Comparison of ENCODE assay signal across 8 cellular contexts in genomic region chr6:127516676-127517273, GRCh38. TPM values are rescaled to one million over a fixed set of nuclear protein-coding genes. Genes with fewer than 3 reads are reported as not detected.
DNase-seq lines count a peak whose midpoint lies in the region; ATAC-seq and TF ChIP-seq lines count a peak whose summit lies in the region.

No MANE protein-coding gene starts in this region.

- no peaks in the 10 kb centered on the region for H3K36me3 ChIP-seq in lower lobe of right lung

- H3K4me3 ChIP-seq in dorsolateral prefrontal cortex = peak overlapping the region; percentile 66 to 93 (median 85)
- H3K4me3 ChIP-seq in lower lobe of right lung = peak overlapping the region; percentile 76

- TF ChIP-seq CTCF in AG09319 (IDR thresholded peaks at IDR 0.05; ENCODE audit: low read depth, low read length) (peak; percentile 53), WTC11 (IDR thresholded peaks at IDR 0.05) (peak; percentile 77), dorsolateral prefrontal cortex (IDR thresholded peaks at IDR 0.05 in 54 of 56, conservative IDR thresholded peaks at IDR 0.05 in 2 of 56; ENCODE audit: low read depth in 1 of 56, partially characterized antibody in 56 of 56) (peak; percentile 54 to 89 (median 71)), lower lobe of right lung (IDR thresholded peaks at IDR 0.05) (peak; percentile 75)

- H3K27ac ChIP-seq in dorsolateral prefrontal cortex (peak overlapping the region; percentile 51 to 97 (median 91)), lower lobe of right lung (no peak overlapping the region)

- DNase-seq in AG09319 (ENCODE audit: extremely low read depth, low read depth) (no peak), NCI-H1930 (lab: John Stamatoyannopoulos, UW) (peak; percentile 58 to 60), WTC11 (ENCODE audit: low spot score) (peak; percentile 69), dorsolateral prefrontal cortex (peak; percentile 40 to 82 (median 66)), lower lobe of right lung (no peak)

- POLR2A ChIA-PET in WTC11 (lab: Charles Lee) = interaction anchor here (1.0 to 3.1 kb wide), 6 partner anchors 11 to 250 kb away, joined by 4 to 24 read pairs (median 8); partner anchors contain the start of gene RNF146

- H3K4me1 ChIP-seq in lower lobe of right lung = peaks cover 3% of the 10 kb centered on the region

- peaks cover 26% of the 10 kb centered on the region for H3K27me3 Mint-ChIP-seq in WTC11 (ENCODE audit: low read depth)
- H3K27me3 Mint-ChIP-seq in stimulated activated memory B cell treated with anti-CD40 and anti-IgM and Interleukin-4, amounts not matched to agents 10 μg/mL and 1 μg/mL and 100 μg/mL, for 72 hours = peaks cover 24% of the 10 kb centered on the region

- intact Hi-C loops in dorsolateral prefrontal cortex (cut with DNase I) (loop anchor here (2.0 to 10.0 kb wide), 3 partner anchors 34 to 250 kb away; partner anchors contain the start of gene RNF146 (in 1 of the 2)), lower lobe of right lung (cut with DNase I) (no loop called here)

- peak overlapping the region; percentile 92 for H3K4me3 Mint-ChIP-seq in WTC11
- H3K4me3 Mint-ChIP-seq in stimulated activated memory B cell treated with anti-CD40 and anti-IgM and Interleukin-4, amounts not matched to agents 10 μg/mL and 1 μg/mL and 100 μg/mL, for 72 hours = peak overlapping the region; percentile 90

- H3K9me3 ChIP-seq in lower lobe of right lung = no peaks in the 10 kb centered on the region

- CTCF ChIA-PET in WTC11 (lab: Charles Lee) = interaction anchor here (0.6 to 4.0 kb wide), 45 partner anchors 10 to 1003 kb away, joined by 3 to 106 read pairs (median 6); partner anchors contain the start of genes KIAA0408, PTPRK and RNF146

- peaks cover 37% of the 10 kb centered on the region for H3K4me1 Mint-ChIP-seq in WTC11
- peaks cover 27% of the 10 kb centered on the region for H3K4me1 Mint-ChIP-seq in stimulated activated memory B cell treated with anti-CD40 and anti-IgM and Interleukin-4, amounts not matched to agents 10 μg/mL and 1 μg/mL and 100 μg/mL, for 72 hours

- ATAC-seq in GM18519 (IDR thresholded peaks at IDR 0.05; ENCODE audit: low FRiP score, unreplicated experiment) (peak; percentile 52), HG03039 (IDR thresholded peaks at IDR 0.05; ENCODE audit: unreplicated experiment) (peak; percentile 57), WTC11 (peak; percentile 33), lower lobe of right lung (peak; percentile 71 to 75)
- peak; percentile 71 for ATAC-seq in stimulated activated memory B cell treated with anti-CD40 and anti-IgM and Interleukin-4, amounts not matched to agents 10 μg/mL and 1 μg/mL and 100 μg/mL, for 72 hours

- peaks cover 24% of the 10 kb centered on the region for H3K36me3 Mint-ChIP-seq in WTC11
- no peaks in the 10 kb centered on the region for H3K36me3 Mint-ChIP-seq in stimulated activated memory B cell treated with anti-CD40 and anti-IgM and Interleukin-4, amounts not matched to agents 10 μg/mL and 1 μg/mL and 100 μg/mL, for 72 hours

- no peaks in the 10 kb centered on the region for H3K9me3 Mint-ChIP-seq in WTC11
- no peaks in the 10 kb centered on the region for H3K9me3 Mint-ChIP-seq in stimulated activated memory B cell treated with anti-CD40 and anti-IgM and Interleukin-4, amounts not matched to agents 10 μg/mL and 1 μg/mL and 100 μg/mL, for 72 hours

- H3K27me3 ChIP-seq in dorsolateral prefrontal cortex (peaks cover 0 to 19% (median 0%) of the 10 kb centered on the region in 45 donors), lower lobe of right lung (ENCODE audit: low read depth) (peaks cover 37% of the 10 kb centered on the region)

- peak overlapping the region; percentile 94 for H3K27ac Mint-ChIP-seq in WTC11
- H3K27ac Mint-ChIP-seq in stimulated activated memory B cell treated with anti-CD40 and anti-IgM and Interleukin-4, amounts not matched to agents 10 μg/mL and 1 μg/mL and 100 μg/mL, for 72 hours = peak overlapping the region; percentile 61

TF ChIP-seq in WTC11, 78 proteins besides CTCF, POLR2A, EP300 and RAD21:
- TF ChIP-seq AR (CRISPR knock-in tag; IDR thresholded peaks at IDR 0.05) = no peak
- TF ChIP-seq GTF2I (CRISPR knock-in tag; conservative IDR thresholded peaks at IDR 0.05) = no peak
- no peak for TF ChIP-seq IRF2 (CRISPR knock-in tag; IDR thresholded peaks at IDR 0.05; ENCODE audit: borderline replicate concordance, low read depth)
- no peak for TF ChIP-seq ATF3 (CRISPR knock-in tag; conservative IDR thresholded peaks at IDR 0.05)
- no peak for TF ChIP-seq ZMAT4 (CRISPR knock-in tag; IDR thresholded peaks at IDR 0.05)
- TF ChIP-seq JUN (CRISPR knock-in tag; IDR thresholded peaks at IDR 0.05) = no peak
- TF ChIP-seq ZNF671 (CRISPR knock-in tag; IDR thresholded peaks at IDR 0.05) = no peak
- TF ChIP-seq AFF4 (CRISPR knock-in tag; IDR thresholded peaks at IDR 0.05; ENCODE audit: borderline replicate concordance) = no peak
- no peak for TF ChIP-seq NFATC4 (CRISPR knock-in tag; IDR thresholded peaks at IDR 0.05)
- no peak for TF ChIP-seq FOXK1 (CRISPR knock-in tag; IDR thresholded peaks at IDR 0.05)
- TF ChIP-seq NR2C2 (CRISPR knock-in tag; IDR thresholded peaks at IDR 0.05) = no peak

RNA-seq across cellular contexts. Expression of gene KIAA0408, which starts 57.6 kb away (rescaled TPM):
- total RNA-seq in WTC11 (2021) (7.5 to 12.2 TPM (median 9.1 TPM) in 3 replicates), dorsolateral prefrontal cortex (10 to 100 TPM; 20.5 to 99.2 (median 61.8) TPM), lower lobe of right lung (55.1 TPM)

Comparison
In these comparisons a context has a peak if more than half of its experiments do, and no peak if none do; other contexts are left out.
1. DNase-seq: peak in NCI-H1930 (2 of 2), WTC11 (single experiment) and dorsolateral prefrontal cortex (10 of 10); none in AG09319 (single experiment) and lower lobe of right lung (single experiment).
2. Peak in every context shown above with its lines, with median percentiles within 50 percentile points of each other: CTCF ChIP-seq and ATAC-seq.